Comparison of ENCODE assay signal across 19 cellular contexts in genomic region chr6:158661156-158661555, GRCh38. TPM values are rescaled to one million over a fixed set of nuclear protein-coding genes. Genes with fewer than 3 reads are reported as not detected.
DNase-seq lines count a peak whose midpoint lies in the region; ATAC-seq, FAIRE-seq and TF ChIP-seq lines count a peak whose summit lies in the region.
"Had no signal": no experiment of that assay in that cellular context is flagged by ENCODE, and none has a peak within 500 bp of the region (broad histone marks: within the 10 kb centered on the region; RNA-seq: fewer than 3 reads in every experiment).

No MANE protein-coding gene starts in this region.

- no peak for FAIRE-seq in H1 (lab: Jason Lieb, UNC)
- FAIRE-seq: A204.1 had no signal

- no peaks in the 10 kb centered on the region for H3K79me2 ChIP-seq in H1 (ENCODE audit: control insufficient read depth in 1 of 2, insufficient read depth in 2 of 2, low read length in 2 of 2)

- TF ChIP-seq EP300 in H1 (IDR thresholded peaks at IDR 0.05; ENCODE audit: borderline replicate concordance in 1 of 2, low read depth in 2 of 2, low read length in 2 of 2), result no peak
- TF ChIP-seq EP300 in sigmoid colon (IDR thresholded peaks at IDR 0.05), result no peak

- H3K14ac ChIP-seq in H1 (ENCODE audit: insufficient read length), result no peak overlapping the region

- peaks cover 0 to 8% (median 4%) of the 10 kb centered on the region in 4 experiments; a peak in 4 of 7 replicates for H3K4me1 ChIP-seq in H1 (replicated peaks in 1 of 4; ENCODE audit: control insufficient read depth in 3 of 4, insufficient read depth in 4 of 4, low read length in 3 of 4)
- peaks cover 0 to 15% (median 0%) of the 10 kb centered on the region in 4 donors for H3K4me1 ChIP-seq in sigmoid colon
- H3K4me1 ChIP-seq in adrenal gland (replicated peaks in 1 of 2), result peaks cover 0 to 12% of the 10 kb centered on the region in 2 donors

- H2BK5ac ChIP-seq in H1 (ENCODE audit: low read depth, low read length), result no peak overlapping the region

- H4K91ac ChIP-seq in H1 (replicated peaks; ENCODE audit: insufficient read length, low read length), result no peak overlapping the region

- no peak overlapping the region for H2BK15ac ChIP-seq in H1 (ENCODE audit: low read length)

- H3K27me3 ChIP-seq in H1 (replicated peaks in 1 of 4; ENCODE audit: control insufficient read depth in 3 of 4, extremely low read depth in 1 of 4, insufficient read depth in 3 of 4, low read length in 3 of 4) (no peaks in the 10 kb centered on the region; a peak in 1 of 7 replicates), sigmoid colon (no peaks in the 10 kb centered on the region), adrenal gland (no peaks in the 10 kb centered on the region)
- H3K27me3 ChIP-seq: gastrocnemius medialis, transverse colon had no signal

- no peaks in the 10 kb centered on the region for H3K36me3 ChIP-seq in H1 (ENCODE audit: control insufficient read depth in 2 of 4, insufficient read depth in 4 of 4, low read length in 3 of 4)
- no peaks in the 10 kb centered on the region for H3K36me3 ChIP-seq in sigmoid colon
- H3K36me3 ChIP-seq in adrenal gland (replicated peaks in 1 of 2), result no peaks in the 10 kb centered on the region
- H3K36me3 ChIP-seq: gastrocnemius medialis, prostate gland, transverse colon had no signal

- no peak overlapping the region for H3K27ac ChIP-seq in H1 (ENCODE audit: low read depth, low read length)
- H3K27ac ChIP-seq in sigmoid colon, result no peak overlapping the region
- H3K27ac ChIP-seq in adrenal gland, result no peak overlapping the region
- H3K27ac ChIP-seq: C4-2B, gastrocnemius medialis, prostate gland, transverse colon had no signal

- H2AFZ ChIP-seq in H1 (ENCODE audit: low read length), result no peak overlapping the region

- no peak overlapping the region for H3K56ac ChIP-seq in H1 (replicated peaks; ENCODE audit: insufficient read length, low read depth, low read length)

- no peaks in the 10 kb centered on the region for H3K9me3 ChIP-seq in H1 (ENCODE audit: insufficient read depth in 2 of 2, low read depth in 1 of 2, low read length in 1 of 2)
- H3K9me3 ChIP-seq in sigmoid colon, result no peaks in the 10 kb centered on the region
- no peaks in the 10 kb centered on the region for H3K9me3 ChIP-seq in adrenal gland (replicated peaks in 1 of 3)
- H3K9me3 ChIP-seq: gastrocnemius medialis, prostate gland, transverse colon had no signal

- H3K79me1 ChIP-seq in H1 (ENCODE audit: low read depth, low read length), result no peaks in the 10 kb centered on the region

- H2BK20ac ChIP-seq in H1 (ENCODE audit: low read length), result no peak overlapping the region

- H3K18ac ChIP-seq in H1 (ENCODE audit: extremely low read depth, low read length), result no peak overlapping the region

- no peak for ATAC-seq in GM19452 (IDR thresholded peaks at IDR 0.05; ENCODE audit: unreplicated experiment)
- ATAC-seq: gastrocnemius medialis had no signal

- peak; percentile 16 to 35 (median 25); a peak in 2 of 4 replicates for TF ChIP-seq CTCF in H1 (IDR thresholded peaks at IDR 0.05; ENCODE audit: control extremely low read depth in 1 of 3, insufficient read depth in 1 of 3, low read depth in 1 of 3, low read length in 3 of 3)
- TF ChIP-seq CTCF in sigmoid colon (IDR thresholded peaks at IDR 0.05), result no peak
- TF ChIP-seq CTCF in adrenal gland (IDR thresholded peaks at IDR 0.05), result no peak

- TF ChIP-seq POLR2A in H1 (IDR thresholded peaks at IDR 0.05; ENCODE audit: control extremely low read depth in 1 of 2, low read depth in 2 of 2, low read length in 2 of 2) (no peak), sigmoid colon (IDR thresholded peaks at IDR 0.05) (no peak), adrenal gland (IDR thresholded peaks at IDR 0.05) (no peak)

- H3K23ac ChIP-seq in H1 (ENCODE audit: insufficient read length), result no peak overlapping the region

- POLR2A ChIA-PET in H1 (lab: Charles Lee; ENCODE audit: partially characterized antibody), result interaction anchor here (2.1 kb wide), 1 partner anchor 17 kb away, joined by 8 read pairs; the partner anchor contains the start of gene DYNLT1

- H3K4me3 ChIP-seq in H1 (ENCODE audit: extremely low read depth in 1 of 4, insufficient read depth in 2 of 4, low read depth in 3 of 4, low read length in 4 of 4) (no peak overlapping the region), sigmoid colon (no peak overlapping the region), adrenal gland (no peak overlapping the region)
- H3K4me3 ChIP-seq: gastrocnemius medialis, prostate gland, smooth muscle cell, transverse colon had no signal

- no peak overlapping the region for H2BK12ac ChIP-seq in H1 (ENCODE audit: low read depth, low read length)

- no peaks in the 10 kb centered on the region for H4K20me1 ChIP-seq in H1 (replicated peaks in 1 of 2; ENCODE audit: control insufficient read depth in 1 of 2, insufficient read depth in 2 of 2, low read length in 2 of 2)

- no peak overlapping the region for H3K4me2 ChIP-seq in H1 (ENCODE audit: insufficient read depth in 1 of 2, low read depth in 2 of 2, low read length in 2 of 2)
- H3K4me2 ChIP-seq: smooth muscle cell had no signal

- no peak overlapping the region for H2AK5ac ChIP-seq in H1 (ENCODE audit: low read depth, low read length)

- 91% methylated on average over 3 of the region's 3 CpGs; no CpG with 5 or more reads in 1 of the 2 experiments for WGBS in H1 (ENCODE audit: extremely low coverage in 1 of 2, insufficient coverage in 1 of 2, insufficient read length in 1 of 2, insufficient replicate concordance in 2 of 2, low coverage in 1 of 2, low lambda C conversion rate in 2 of 2, missing lambda C conversion rate in 1 of 2), 2 experiments
- 92 to 98% methylated on average over 3 of the region's 3 CpGs for WGBS in sigmoid colon, 2 donors
- 80 to 97% (median 89%) methylated on average over 3 of the region's 3 CpGs for WGBS in adrenal gland, 4 donors

- no peak overlapping the region for H4K8ac ChIP-seq in H1 (ENCODE audit: extremely low read depth, insufficient read depth, low read length)

- H3K4ac ChIP-seq in H1 (replicated peaks; ENCODE audit: insufficient read length, low read depth, low read length), result no peak overlapping the region

- CTCF ChIA-PET in H1 (lab: Charles Lee; ENCODE audit: partially characterized antibody), result interaction anchor here (0.9 to 7.3 kb wide), 15 partner anchors 8 to 455 kb away, joined by 3 to 104 read pairs (median 11); partner anchors contain the start of genes DYNLT1 and SYTL3

- H4K5ac ChIP-seq in H1 (ENCODE audit: insufficient read length, low read depth, low read length), result no peak overlapping the region

- H3K23me2 ChIP-seq in H1 (ENCODE audit: low read depth, low read length), result no peaks in the 10 kb centered on the region

- no peak for TF ChIP-seq RAD21 in H1 (IDR thresholded peaks at IDR 0.05 in 1 of 2, conservative IDR thresholded peaks at IDR 0.05 in 1 of 2; ENCODE audit: low read depth in 2 of 2, low read length in 2 of 2)

- intact Hi-C loops in sigmoid colon (cut with DNase I), result no loop called here
- intact Hi-C loops in adrenal gland (cut with DNase I), result no loop called here

- no peak overlapping the region for H2BK120ac ChIP-seq in H1 (replicated peaks; ENCODE audit: low read depth, low read length)

- H3K9ac ChIP-seq in H1 (replicated peaks in 1 of 4; ENCODE audit: extremely low read depth in 1 of 4, low read depth in 3 of 4, low read length in 3 of 4), result no peak overlapping the region

- DNase-seq in NCI-H146 (lab: John Stamatoyannopoulos, UW), result peak; percentile 53
- no peak for DNase-seq in NCI-H146 treated with DMSO at 0.1 percent for 48 hours (lab: John Stamatoyannopoulos, UW; ENCODE audit: unreplicated experiment)
- peak; percentile 66 for DNase-seq in NCI-H1105 treated with DMSO at 0.1 percent for 48 hours (lab: John Stamatoyannopoulos, UW)
- no peak for DNase-seq in H1 (ENCODE audit: low read depth in 1 of 2, low spot score in 2 of 2)
- DNase-seq in sigmoid colon, result peak; percentile 6
- no peak for DNase-seq in adrenal gland
- DNase-seq in NCI-H524 (lab: John Stamatoyannopoulos, UW), result no peak
- DNase-seq: activated CD4-positive, CD25-positive, alpha-beta regulatory T cell treated with anti-CD3 and anti-CD28 coated beads, Interleukin-2, amount 50 U/mL, for 72 hours; activated gamma-delta T cell treated with Interleukin-2 at 50 U/mL for 16 hours; gastrocnemius medialis; Kasumi-1; NCI-H1436; NCI-H446 treated with DMSO at 0.1 percent for 48 hours; transverse colon had no signal

TF ChIP-seq in H1, 55 proteins besides CTCF, POLR2A, EP300 and RAD21 (continues in another document):
- TF ChIP-seq MAFK (IDR thresholded peaks at IDR 0.05; ENCODE audit: low read depth, low read length) (no peak), CBX8 (IDR thresholded peaks at IDR 0.05; ENCODE audit: borderline replicate concordance, low read depth, low read length) (no peak)

RNA-seq across cellular contexts. Expression of gene SYTL3, which starts 11.3 kb away (rescaled TPM):
- 0.42 and 0.99 TPM in 2 replicates for total RNA-seq in H1 (2021; fragmentation: NEBNext Ultra II Directional; extraction: Animal tissue kit (Norgen Biotek cat#: 25700))
- polyA plus RNA-seq in H1 (2011; rRNA removed), result 0.27 and 0.28 TPM in 2 replicates
- 0.35 TPM for polyA plus RNA-seq in H1 (2011; cell fraction: cytosol; rRNA removed)
- 0.19 TPM for polyA plus RNA-seq in H1 (2011; cell fraction: nucleus; rRNA removed)
- 0.29 to 0.46 TPM (median 0.34 TPM) in 4 replicates for polyA plus RNA-seq in H1 (2012, experiment 1 of 2)
- polyA plus RNA-seq in H1 (2012, experiment 2 of 2), result 0.34 TPM
- polyA plus RNA-seq in H1 (2013, experiment 1 of 2), result 0.20 TPM
- 0.24 TPM for polyA plus RNA-seq in H1 (2013, experiment 2 of 2)
- polyA minus RNA-seq in H1 (2011; rRNA and poly(A)+ RNA removed), result 0.22 and 0.35 TPM in 2 replicates
- polyA minus RNA-seq in H1 (2011; cell fraction: cytosol; rRNA and poly(A)+ RNA removed), result not detected
- 0.50 TPM for polyA minus RNA-seq in H1 (2011; cell fraction: nucleus; rRNA and poly(A)+ RNA removed)
- 1 to 10 TPM; 3.1 to 4.3 (median 3.6) TPM for total RNA-seq in sigmoid colon
- 1 to 10 TPM; 1.6 to 6.9 (median 1.8) TPM for polyA plus RNA-seq in sigmoid colon
- 1 to 10 TPM; 1.7 to 3.9 (median 2.2) TPM for total RNA-seq in adrenal gland
- 1 to 10 TPM; 1.5 to 2.5 (median 1.7) TPM for polyA plus RNA-seq in adrenal gland

RNA-seq across cellular contexts. Expression of gene DYNLT1, which starts 16.6 kb away (rescaled TPM):
- total RNA-seq in H1 (2021; fragmentation: NEBNext Ultra II Directional; extraction: Animal tissue kit (Norgen Biotek cat#: 25700)), result 109 and 119 TPM in 2 replicates
- 148 and 245 TPM in 2 replicates for polyA plus RNA-seq in H1 (2011; rRNA removed)
- polyA plus RNA-seq in H1 (2011; cell fraction: cytosol; rRNA removed), result 164 TPM
- polyA plus RNA-seq in H1 (2011; cell fraction: nucleus; rRNA removed), result 78.1 TPM
- 140 to 180 TPM (median 156 TPM) in 4 replicates for polyA plus RNA-seq in H1 (2012, experiment 1 of 2)
- polyA plus RNA-seq in H1 (2012, experiment 2 of 2), result 183 TPM
- polyA plus RNA-seq in H1 (2013, experiment 1 of 2), result 117 TPM
- polyA plus RNA-seq in H1 (2013, experiment 2 of 2), result 115 TPM
- polyA minus RNA-seq in H1 (2011; rRNA and poly(A)+ RNA removed), result 88.5 and 108 TPM in 2 replicates
- 26.3 TPM for polyA minus RNA-seq in H1 (2011; cell fraction: cytosol; rRNA and poly(A)+ RNA removed)
- polyA minus RNA-seq in H1 (2011; cell fraction: nucleus; rRNA and poly(A)+ RNA removed), result 29.9 TPM
- total RNA-seq in sigmoid colon, result 100 to 1,000 TPM in 3 of 4 donors, 10 to 100 TPM in 1; 68.7 to 118 (median 105) TPM
- 100 to 1,000 TPM; 231 to 457 (median 332) TPM for polyA plus RNA-seq in sigmoid colon
- 100 to 1,000 TPM in 6 of 8 donors, 10 to 100 TPM in 2; 81.3 to 159 (median 126) TPM for total RNA-seq in adrenal gland
- polyA plus RNA-seq in adrenal gland, result 100 to 1,000 TPM; 107 to 264 (median 128) TPM

Comparison
In these comparisons a context has a peak if more than half of its experiments do, and no peak if none do; other contexts are left out.
1. DNase-seq: peak in NCI-H146 (single experiment), NCI-H1105 treated with DMSO at 0.1 percent for 48 hours (single experiment) and sigmoid colon (single experiment); none in NCI-H146 treated with DMSO at 0.1 percent for 48 hours (single experiment), H1 (0 of 2), adrenal gland (0 of 7) and NCI-H524 (0 of 2).
2. CTCF ChIP-seq: peak in H1 (3 of 3); none in sigmoid colon (0 of 4) and adrenal gland (0 of 6).